ENCODE assay signal across 2 cellular contexts in the genomic region with DNA sequence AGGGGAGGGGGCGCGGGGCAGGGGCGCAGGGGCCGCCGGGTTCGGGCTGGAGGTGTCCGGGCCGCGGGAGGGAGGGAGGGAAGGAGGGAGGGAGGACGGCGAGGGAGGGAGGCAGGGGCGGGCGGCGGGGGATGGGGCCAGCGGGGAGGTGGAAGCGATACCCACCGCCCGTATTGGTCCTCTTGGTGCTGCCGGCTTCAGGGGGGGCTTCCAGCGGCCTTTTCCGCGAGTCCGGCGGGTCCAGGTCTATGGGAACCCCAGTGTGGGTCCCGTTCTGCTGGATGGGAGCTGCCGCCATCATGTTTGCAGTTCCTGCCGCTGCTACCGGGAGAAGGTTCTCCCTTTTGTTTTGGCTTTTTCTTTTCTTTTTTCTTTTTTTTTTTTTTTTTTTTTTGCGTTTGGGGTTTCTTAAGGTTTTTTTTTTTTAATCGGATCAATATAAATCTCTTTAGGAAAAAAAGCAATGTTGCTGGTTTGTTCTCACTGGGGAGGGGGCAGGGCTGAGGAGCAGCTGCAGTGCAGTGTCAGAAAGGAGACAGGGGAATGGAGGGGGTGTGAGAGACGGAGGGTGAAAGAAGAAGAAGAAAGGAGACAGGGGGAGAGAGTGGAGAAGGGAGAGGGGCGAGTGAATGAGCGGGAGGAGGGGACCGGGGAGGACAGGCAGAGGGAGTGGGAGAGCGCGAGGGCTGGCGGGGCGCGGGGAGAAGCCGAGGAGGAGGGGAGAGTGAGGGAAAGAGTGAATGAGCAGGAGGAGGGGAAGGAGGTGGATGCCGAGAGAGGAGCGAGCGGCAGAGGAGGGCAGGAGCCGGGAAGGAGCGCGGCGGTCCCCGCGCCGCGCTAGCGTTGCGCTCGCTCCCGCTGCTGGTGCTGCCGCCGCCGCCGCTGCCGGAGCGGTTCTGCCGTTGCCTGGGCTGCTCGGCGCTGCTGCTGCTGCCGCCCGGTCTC.
TF ChIP-seq lines count a peak whose summit lies in the region.

A gene with protein sequence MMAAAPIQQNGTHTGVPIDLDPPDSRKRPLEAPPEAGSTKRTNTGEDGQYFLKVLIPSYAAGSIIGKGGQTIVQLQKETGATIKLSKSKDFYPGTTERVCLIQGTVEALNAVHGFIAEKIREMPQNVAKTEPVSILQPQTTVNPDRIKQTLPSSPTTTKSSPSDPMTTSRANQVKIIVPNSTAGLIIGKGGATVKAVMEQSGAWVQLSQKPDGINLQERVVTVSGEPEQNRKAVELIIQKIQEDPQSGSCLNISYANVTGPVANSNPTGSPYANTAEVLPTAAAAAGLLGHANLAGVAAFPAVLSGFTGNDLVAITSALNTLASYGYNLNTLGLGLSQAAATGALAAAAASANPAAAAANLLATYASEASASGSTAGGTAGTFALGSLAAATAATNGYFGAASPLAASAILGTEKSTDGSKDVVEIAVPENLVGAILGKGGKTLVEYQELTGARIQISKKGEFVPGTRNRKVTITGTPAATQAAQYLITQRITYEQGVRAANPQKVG (minus strand): TSS at position 898 of the 945 bp plus-strand sequence. CDS start 597 bp downstream, at position 301.

TF ChIP-seq in GM23338, 12 proteins besides CTCF, POLR2A, EP300 and RAD21 (continued from another document):
- TF ChIP-seq, protein P1, sequence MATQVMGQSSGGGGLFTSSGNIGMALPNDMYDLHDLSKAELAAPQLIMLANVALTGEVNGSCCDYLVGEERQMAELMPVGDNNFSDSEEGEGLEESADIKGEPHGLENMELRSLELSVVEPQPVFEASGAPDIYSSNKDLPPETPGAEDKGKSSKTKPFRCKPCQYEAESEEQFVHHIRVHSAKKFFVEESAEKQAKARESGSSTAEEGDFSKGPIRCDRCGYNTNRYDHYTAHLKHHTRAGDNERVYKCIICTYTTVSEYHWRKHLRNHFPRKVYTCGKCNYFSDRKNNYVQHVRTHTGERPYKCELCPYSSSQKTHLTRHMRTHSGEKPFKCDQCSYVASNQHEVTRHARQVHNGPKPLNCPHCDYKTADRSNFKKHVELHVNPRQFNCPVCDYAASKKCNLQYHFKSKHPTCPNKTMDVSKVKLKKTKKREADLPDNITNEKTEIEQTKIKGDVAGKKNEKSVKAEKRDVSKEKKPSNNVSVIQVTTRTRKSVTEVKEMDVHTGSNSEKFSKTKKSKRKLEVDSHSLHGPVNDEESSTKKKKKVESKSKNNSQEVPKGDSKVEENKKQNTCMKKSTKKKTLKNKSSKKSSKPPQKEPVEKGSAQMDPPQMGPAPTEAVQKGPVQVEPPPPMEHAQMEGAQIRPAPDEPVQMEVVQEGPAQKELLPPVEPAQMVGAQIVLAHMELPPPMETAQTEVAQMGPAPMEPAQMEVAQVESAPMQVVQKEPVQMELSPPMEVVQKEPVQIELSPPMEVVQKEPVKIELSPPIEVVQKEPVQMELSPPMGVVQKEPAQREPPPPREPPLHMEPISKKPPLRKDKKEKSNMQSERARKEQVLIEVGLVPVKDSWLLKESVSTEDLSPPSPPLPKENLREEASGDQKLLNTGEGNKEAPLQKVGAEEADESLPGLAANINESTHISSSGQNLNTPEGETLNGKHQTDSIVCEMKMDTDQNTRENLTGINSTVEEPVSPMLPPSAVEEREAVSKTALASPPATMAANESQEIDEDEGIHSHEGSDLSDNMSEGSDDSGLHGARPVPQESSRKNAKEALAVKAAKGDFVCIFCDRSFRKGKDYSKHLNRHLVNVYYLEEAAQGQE (IDR thresholded peaks at IDR 0.05; ENCODE audit: unreplicated experiment), result no peak
- TF ChIP-seq, protein P2, sequence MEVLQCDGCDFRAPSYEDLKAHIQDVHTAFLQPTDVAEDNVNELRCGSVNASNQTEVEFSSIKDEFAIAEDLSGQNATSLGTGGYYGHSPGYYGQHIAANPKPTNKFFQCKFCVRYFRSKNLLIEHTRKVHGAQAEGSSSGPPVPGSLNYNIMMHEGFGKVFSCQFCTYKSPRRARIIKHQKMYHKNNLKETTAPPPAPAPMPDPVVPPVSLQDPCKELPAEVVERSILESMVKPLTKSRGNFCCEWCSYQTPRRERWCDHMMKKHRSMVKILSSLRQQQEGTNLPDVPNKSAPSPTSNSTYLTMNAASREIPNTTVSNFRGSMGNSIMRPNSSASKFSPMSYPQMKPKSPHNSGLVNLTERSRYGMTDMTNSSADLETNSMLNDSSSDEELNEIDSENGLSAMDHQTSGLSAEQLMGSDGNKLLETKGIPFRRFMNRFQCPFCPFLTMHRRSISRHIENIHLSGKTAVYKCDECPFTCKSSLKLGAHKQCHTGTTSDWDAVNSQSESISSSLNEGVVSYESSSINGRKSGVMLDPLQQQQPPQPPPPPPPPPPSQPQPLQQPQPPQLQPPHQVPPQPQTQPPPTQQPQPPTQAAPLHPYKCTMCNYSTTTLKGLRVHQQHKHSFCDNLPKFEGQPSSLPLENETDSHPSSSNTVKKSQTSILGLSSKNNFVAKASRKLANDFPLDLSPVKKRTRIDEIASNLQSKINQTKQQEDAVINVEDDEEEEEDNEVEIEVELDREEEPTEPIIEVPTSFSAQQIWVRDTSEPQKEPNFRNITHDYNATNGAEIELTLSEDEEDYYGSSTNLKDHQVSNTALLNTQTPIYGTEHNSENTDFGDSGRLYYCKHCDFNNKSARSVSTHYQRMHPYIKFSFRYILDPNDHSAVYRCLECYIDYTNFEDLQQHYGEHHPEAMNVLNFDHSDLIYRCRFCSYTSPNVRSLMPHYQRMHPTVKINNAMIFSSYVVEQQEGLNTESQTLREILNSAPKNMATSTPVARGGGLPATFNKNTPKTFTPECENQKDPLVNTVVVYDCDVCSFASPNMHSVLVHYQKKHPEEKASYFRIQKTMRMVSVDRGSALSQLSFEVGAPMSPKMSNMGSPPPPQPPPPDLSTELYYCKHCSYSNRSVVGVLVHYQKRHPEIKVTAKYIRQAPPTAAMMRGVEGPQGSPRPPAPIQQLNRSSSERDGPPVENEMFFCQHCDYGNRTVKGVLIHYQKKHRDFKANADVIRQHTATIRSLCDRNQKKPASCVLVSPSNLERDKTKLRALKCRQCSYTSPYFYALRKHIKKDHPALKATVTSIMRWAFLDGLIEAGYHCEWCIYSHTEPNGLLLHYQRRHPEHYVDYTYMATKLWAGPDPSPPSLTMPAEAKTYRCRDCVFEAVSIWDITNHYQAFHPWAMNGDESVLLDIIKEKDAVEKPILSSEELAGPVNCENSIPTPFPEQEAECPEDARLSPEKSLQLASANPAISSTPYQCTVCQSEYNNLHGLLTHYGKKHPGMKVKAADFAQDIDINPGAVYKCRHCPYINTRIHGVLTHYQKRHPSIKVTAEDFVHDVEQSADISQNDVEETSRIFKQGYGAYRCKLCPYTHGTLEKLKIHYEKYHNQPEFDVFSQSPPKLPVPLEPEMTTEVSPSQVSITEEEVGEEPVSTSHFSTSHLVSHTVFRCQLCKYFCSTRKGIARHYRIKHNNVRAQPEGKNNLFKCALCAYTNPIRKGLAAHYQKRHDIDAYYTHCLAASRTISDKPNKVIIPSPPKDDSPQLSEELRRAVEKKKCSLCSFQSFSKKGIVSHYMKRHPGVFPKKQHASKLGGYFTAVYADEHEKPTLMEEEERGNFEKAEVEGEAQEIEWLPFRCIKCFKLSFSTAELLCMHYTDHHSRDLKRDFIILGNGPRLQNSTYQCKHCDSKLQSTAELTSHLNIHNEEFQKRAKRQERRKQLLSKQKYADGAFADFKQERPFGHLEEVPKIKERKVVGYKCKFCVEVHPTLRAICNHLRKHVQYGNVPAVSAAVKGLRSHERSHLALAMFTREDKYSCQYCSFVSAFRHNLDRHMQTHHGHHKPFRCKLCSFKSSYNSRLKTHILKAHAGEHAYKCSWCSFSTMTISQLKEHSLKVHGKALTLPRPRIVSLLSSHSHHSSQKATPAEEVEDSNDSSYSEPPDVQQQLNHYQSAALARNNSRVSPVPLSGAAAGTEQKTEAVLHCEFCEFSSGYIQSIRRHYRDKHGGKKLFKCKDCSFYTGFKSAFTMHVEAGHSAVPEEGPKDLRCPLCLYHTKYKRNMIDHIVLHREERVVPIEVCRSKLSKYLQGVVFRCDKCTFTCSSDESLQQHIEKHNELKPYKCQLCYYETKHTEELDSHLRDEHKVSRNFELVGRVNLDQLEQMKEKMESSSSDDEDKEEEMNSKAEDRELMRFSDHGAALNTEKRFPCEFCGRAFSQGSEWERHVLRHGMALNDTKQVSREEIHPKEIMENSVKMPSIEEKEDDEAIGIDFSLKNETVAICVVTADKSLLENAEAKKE (CRISPR knock-in tag; IDR thresholded peaks at IDR 0.05), result no peak

TF ChIP-seq in GM12878, 131 proteins besides CTCF, POLR2A, EP300 and RAD21 (continued from another document):
- TF ChIP-seq BMI1 (IDR thresholded peaks at IDR 0.05; ENCODE audit: borderline replicate concordance), result no peak
- TF ChIP-seq WRNIP1 (IDR thresholded peaks at IDR 0.05; ENCODE audit: borderline replicate concordance, low read depth, low read length), result no peak
- TF ChIP-seq ZNF24 (IDR thresholded peaks at IDR 0.05), result no peak
- TF ChIP-seq MEF2B (IDR thresholded peaks at IDR 0.05; ENCODE audit: partially characterized antibody, poor library complexity, severe bottlenecking), result no peak
